In genomic region chr7:11182736-11183135, GRCh38 we compare ENCODE assay signal across 21 cellular contexts.
A peak's percentile ranks its signal among the peaks of the same experiment; 100 is the strongest.
DNase-seq lines count a peak whose midpoint lies in the region; ATAC-seq and TF ChIP-seq lines count a peak whose summit lies in the region.
"Had no signal": no experiment of that assay in that cellular context is flagged by ENCODE, and none has a peak within 500 bp of the region (broad histone marks: within the 10 kb centered on the region; RNA-seq: fewer than 3 reads in every experiment).

No MANE protein-coding gene starts in this region.

- WGBS in gastroesophageal sphincter (ENCODE audit: low coverage in 1 of 2), 2 donors = 67% methylated on average over 1 of the region's 1 CpG

- H3K36me3 ChIP-seq in gastroesophageal sphincter = no peaks in the 10 kb centered on the region
- H3K36me3 ChIP-seq: BE2C had no signal

- ATAC-seq in foreskin keratinocyte = peak; percentile 31
- no peak for ATAC-seq in GM19023 (IDR thresholded peaks at IDR 0.05; ENCODE audit: unreplicated experiment)
- ATAC-seq in gastroesophageal sphincter = no peak

- no peak for TF ChIP-seq EP300 in gastroesophageal sphincter (IDR thresholded peaks at IDR 0.05)

- no peak overlapping the region for H3K4me3 ChIP-seq in AG04449 (ENCODE audit: low read depth, low read length)
- no peak overlapping the region for H3K4me3 ChIP-seq in gastroesophageal sphincter
- H3K4me3 ChIP-seq: SJCRH30 had no signal

- peak; percentile 28 for DNase-seq in AG04449 (ENCODE audit: low read depth, low spot score)
- peak; percentile 42 for DNase-seq in GM04503 (ENCODE audit: low read depth)
- DNase-seq in astrocyte of the hippocampus (ENCODE audit: low read depth, low spot score) = peak; percentile 72
- peak in 1 of 2 donors; percentile 50 for DNase-seq in foreskin keratinocyte
- no peak for DNase-seq in midbrain (lab: John Stamatoyannopoulos, UW)
- no peak for DNase-seq in activated CD4-positive, alpha-beta T cell treated with anti-CD3 and anti-CD28 coated beads for 1 hour
- DNase-seq: 8988T; BE2C; CD4-positive, alpha-beta memory T cell; DMS79; GDM1; GOT3; Karpas-422; NCI-H1436 treated with DMSO at 0.1 percent for 48 hours; NCI-H2107; NCI-H226; NCI-H526 treated with DMSO at 0.1 percent for 48 hours; RPMI8226; SJCRH30 had no signal

- TF ChIP-seq CTCF in AG04449 (IDR thresholded peaks at IDR 0.05; ENCODE audit: insufficient read depth, low read length, missing control alignments) (no peak), foreskin keratinocyte (conservative IDR thresholded peaks at IDR 0.05) (no peak), gastroesophageal sphincter (IDR thresholded peaks at IDR 0.05) (no peak)

- TF ChIP-seq POLR2A in gastroesophageal sphincter (IDR thresholded peaks at IDR 0.05) = no peak

- no peaks in the 10 kb centered on the region for H3K4me1 ChIP-seq in foreskin keratinocyte
- no peaks in the 10 kb centered on the region for H3K4me1 ChIP-seq in gastroesophageal sphincter
- H3K4me1 ChIP-seq: BE2C, SJCRH30 had no signal

- CTCF ChIA-PET in AG04449 (lab: Yijun Ruan, JAX) = no interaction called here

- no peak overlapping the region for H3K27ac ChIP-seq in foreskin keratinocyte
- no peak overlapping the region for H3K27ac ChIP-seq in gastroesophageal sphincter
- H3K27ac ChIP-seq: SJCRH30 had no signal

- POLR2A ChIA-PET in AG04449 (lab: Yijun Ruan, JAX) = no interaction called here

- H3K27me3 ChIP-seq in foreskin keratinocyte = no peaks in the 10 kb centered on the region
- no peaks in the 10 kb centered on the region for H3K27me3 ChIP-seq in gastroesophageal sphincter
- H3K27me3 ChIP-seq: BE2C, SJCRH30 had no signal

- peaks cover 0 to 14% (median 0%) of the 10 kb centered on the region in 3 donors for H3K9me3 ChIP-seq in gastroesophageal sphincter
- H3K9me3 ChIP-seq: BE2C had no signal

Comparison
In these comparisons a context has a peak if more than half of its experiments do, and no peak if none do; other contexts are left out.
1. DNase-seq: peak in AG04449 (single experiment), GM04503 (single experiment) and astrocyte of the hippocampus (single experiment); none in midbrain (single experiment) and activated CD4-positive, alpha-beta T cell treated with anti-CD3 and anti-CD28 coated beads for 1 hour (single experiment).